ENCODE assay signal across 13 cellular contexts in genomic region chr3:133944181-133944580, GRCh38. TPM values are rescaled to one million over a fixed set of nuclear protein-coding genes. Genes with fewer than 3 reads are reported as not detected.
A peak's percentile ranks its signal among the peaks of the same experiment; 100 is the strongest.
DNase-seq lines count a peak whose midpoint lies in the region; ATAC-seq, FAIRE-seq and TF ChIP-seq lines count a peak whose summit lies in the region.
"Had no signal": no experiment of that assay in that cellular context is flagged by ENCODE, and none has a peak within 500 bp of the region (broad histone marks: within the 10 kb centered on the region; RNA-seq: fewer than 3 reads in every experiment).

No MANE protein-coding gene starts in this region.

- H3K9ac ChIP-seq in endothelial cell of umbilical vein (replicated peaks; ENCODE audit: extremely low read depth, insufficient read depth, low read length) = peak overlapping the region; percentile 72

- intact Hi-C loops in endothelial cell of umbilical vein (cut with micrococcal nuclease) (loop anchor here (1.0 to 10.0 kb wide), 6 partner anchors 85 to 539 kb away; partner anchors contain the start of genes CDV3 and SLCO2A1), mucosa of descending colon (cut with DNase I, micrococcal nuclease) (no loop called here)

- POLR2A ChIA-PET in endothelial cell of umbilical vein (lab: Charles Lee) = interaction anchor here (1.0 kb wide), 1 partner anchor 268 kb away, joined by 3 read pairs; no protein-coding TSS in a partner anchor
- POLR2A ChIA-PET in activated CD8-positive, alpha-beta T cell treated with anti-CD3 and anti-CD28 coated beads, Interleukin-2, amount 10 ng/mL, durations not matched to agents 7 days and 5 days (lab: Charles Lee) = no interaction called here

- no peak for TF ChIP-seq POLR2A in endothelial cell of umbilical vein (IDR thresholded peaks at IDR 0.05; ENCODE audit: low read depth, low read length)

- peaks cover 25% of the 10 kb centered on the region for H3K4me1 Mint-ChIP-seq in activated CD8-positive, alpha-beta T cell treated with anti-CD3 and anti-CD28 coated beads, Interleukin-2, amount 10 ng/mL, durations not matched to agents 7 days and 5 days (ENCODE audit: low read depth)
- H3K4me1 Mint-ChIP-seq: endodermal cell had no signal

- in situ Hi-C loops in ACHN (cut with HindIII; ENCODE audit: low pct_ligation_motif_present, low pct_unique_long_range_greater_than_20kb, low sequenced_read_pairs) = no loop called here

- H3K36me3 Mint-ChIP-seq in activated CD8-positive, alpha-beta T cell treated with anti-CD3 and anti-CD28 coated beads, Interleukin-2, amount 10 ng/mL, durations not matched to agents 7 days and 5 days (ENCODE audit: low read depth) = no peaks in the 10 kb centered on the region

- peak overlapping the region; percentile 88 for H3K27ac ChIP-seq in endothelial cell of umbilical vein (ENCODE audit: insufficient read depth, low read depth, low read length)

- FAIRE-seq in endothelial cell of umbilical vein (lab: Jason Lieb, UNC) = no peak

- BruUV-seq in endothelial cell of umbilical vein (replicated peaks; lab: Mats Ljungman, UMichigan) = no TSS peak

- H3K4me1 ChIP-seq in endothelial cell of umbilical vein (ENCODE audit: control insufficient read depth, extremely low read depth, insufficient read depth, low read length) = peaks cover 67% of the 10 kb centered on the region
- peaks cover 3% of the 10 kb centered on the region for H3K4me1 ChIP-seq in mucosa of descending colon (ENCODE audit: low read depth)

- H3K79me2 ChIP-seq in endothelial cell of umbilical vein (ENCODE audit: control insufficient read depth, insufficient read depth, low read length) = no peaks in the 10 kb centered on the region

- H2AFZ ChIP-seq in endothelial cell of umbilical vein (ENCODE audit: low read depth, low read length) = no peak overlapping the region

- TF ChIP-seq CTCF in endothelial cell of umbilical vein (IDR thresholded peaks at IDR 0.05; ENCODE audit: extremely low read depth in 1 of 2, insufficient read depth in 1 of 2, low read depth in 1 of 2, low read length in 2 of 2) (no peak), mucosa of descending colon (IDR thresholded peaks at IDR 0.05) (no peak)

- dilution Hi-C loops in endothelial cell of umbilical vein (cut with MboI; ENCODE audit: extremely low pct_ligation_motif_present, low sequenced_read_pairs) = loop anchor here (25.0 kb wide), 1 partner anchor 268 kb away; no protein-coding TSS in a partner anchor

- H3K4me2 ChIP-seq in endothelial cell of umbilical vein (ENCODE audit: insufficient read depth, low read length) = peak overlapping the region; percentile 25

- H3K36me3 ChIP-seq in endothelial cell of umbilical vein (ENCODE audit: control insufficient read depth in 2 of 2, extremely low read depth in 1 of 2, insufficient read depth in 2 of 2, low read length in 2 of 2) (no peaks in the 10 kb centered on the region), mucosa of descending colon (ENCODE audit: low read depth) (no peaks in the 10 kb centered on the region)
- H3K36me3 ChIP-seq: BE2C had no signal

- no peaks in the 10 kb centered on the region for H3K9me1 ChIP-seq in endothelial cell of umbilical vein (replicated peaks; ENCODE audit: control insufficient read depth, extremely low read depth, insufficient read depth, low read length)

- peak; percentile 62 for DNase-seq in ACHN
- DNase-seq in NCI-H226 = peak; percentile 43
- DNase-seq in endothelial cell of umbilical vein (ENCODE audit: low read depth, low spot score) = peak; percentile 53
- DNase-seq in mucosa of descending colon = no peak
- no peak for DNase-seq in activated CD4-positive, alpha-beta T cell treated with anti-CD3 and anti-CD28 coated beads, Interleukin-2, amount 50 U/mL, for 1 hour
- no peak for DNase-seq in activated CD8-positive, alpha-beta T cell treated with anti-CD3 and anti-CD28 coated beads, Interleukin-2, amount 10 ng/mL, durations not matched to agents 7 days and 5 days
- DNase-seq: NCI-H1694 treated with DMSO at 0.1 percent for 48 hours had no signal

- H3K27me3 ChIP-seq in endothelial cell of umbilical vein (ENCODE audit: control insufficient read depth in 2 of 2, insufficient read depth in 2 of 2, low read length in 2 of 2) = no peaks in the 10 kb centered on the region
- H3K27me3 ChIP-seq: BE2C had no signal

- H3K27me3 Mint-ChIP-seq in activated CD8-positive, alpha-beta T cell treated with anti-CD3 and anti-CD28 coated beads, Interleukin-2, amount 10 ng/mL, durations not matched to agents 7 days and 5 days (ENCODE audit: low read depth) = peaks cover 10% of the 10 kb centered on the region

- no peak overlapping the region for H3K4me3 ChIP-seq in endothelial cell of umbilical vein (replicated peaks in 1 of 3; ENCODE audit: insufficient read depth in 1 of 3, low read depth in 1 of 3, low read length in 3 of 3)
- H3K4me3 ChIP-seq in mucosa of descending colon = no peak overlapping the region

- no peak overlapping the region for H3K27ac Mint-ChIP-seq in activated CD8-positive, alpha-beta T cell treated with anti-CD3 and anti-CD28 coated beads, Interleukin-2, amount 10 ng/mL, durations not matched to agents 7 days and 5 days
- H3K27ac Mint-ChIP-seq: endodermal cell had no signal

- H3K9me3 ChIP-seq in endothelial cell of umbilical vein (replicated peaks; ENCODE audit: control insufficient read depth, insufficient read depth, low read length) (no peaks in the 10 kb centered on the region), mucosa of descending colon (no peaks in the 10 kb centered on the region)
- H3K9me3 ChIP-seq: BE2C had no signal

- peak; percentile 43 for ATAC-seq in mucosa of descending colon
- no peak for ATAC-seq in HG03175 (IDR thresholded peaks at IDR 0.05; ENCODE audit: unreplicated experiment)
- no peak for ATAC-seq in GM18511 (IDR thresholded peaks at IDR 0.05; ENCODE audit: unreplicated experiment)
- no peak for ATAC-seq in activated CD8-positive, alpha-beta T cell treated with anti-CD3 and anti-CD28 coated beads, Interleukin-2, amount 10 ng/mL, durations not matched to agents 7 days and 5 days
- ATAC-seq: activated CD4-positive, CD25-positive, alpha-beta regulatory T cell treated with anti-CD3 and anti-CD28 coated beads, Interleukin-2, amount 50 U/mL, for 24 hours; left lobe of liver had no signal

- CTCF ChIA-PET in endothelial cell of umbilical vein (lab: Charles Lee) = interaction anchor here (0.6 to 4.6 kb wide), 5 partner anchors 16 to 268 kb away, joined by 3 to 39 read pairs (median 3); no protein-coding TSS in a partner anchor
- CTCF ChIA-PET in activated CD8-positive, alpha-beta T cell treated with anti-CD3 and anti-CD28 coated beads, Interleukin-2, amount 10 ng/mL, durations not matched to agents 7 days and 5 days (lab: Charles Lee) = interaction anchor here (1.0 kb wide), 1 partner anchor 126 kb away, joined by 3 read pairs; no protein-coding TSS in a partner anchor

- no peaks in the 10 kb centered on the region for H3K9me3 Mint-ChIP-seq in activated CD8-positive, alpha-beta T cell treated with anti-CD3 and anti-CD28 coated beads, Interleukin-2, amount 10 ng/mL, durations not matched to agents 7 days and 5 days (ENCODE audit: insufficient read depth)
- H3K9me3 Mint-ChIP-seq: endodermal cell had no signal

- H4K20me1 ChIP-seq in endothelial cell of umbilical vein (replicated peaks; ENCODE audit: control insufficient read depth, extremely low read depth, insufficient read depth, low read length) = no peaks in the 10 kb centered on the region

- no peak overlapping the region for H3K4me3 Mint-ChIP-seq in activated CD8-positive, alpha-beta T cell treated with anti-CD3 and anti-CD28 coated beads, Interleukin-2, amount 10 ng/mL, durations not matched to agents 7 days and 5 days
- H3K4me3 Mint-ChIP-seq: endodermal cell had no signal

TF ChIP-seq in endothelial cell of umbilical vein, 7 proteins besides CTCF, POLR2A, EP300 and RAD21:
- TF ChIP-seq EZH2 (IDR thresholded peaks at IDR 0.05; ENCODE audit: borderline replicate concordance, low read depth, low read length, severe bottlenecking) = no peak
- no peak for TF ChIP-seq MAX (IDR thresholded peaks at IDR 0.05; ENCODE audit: insufficient read depth, insufficient read length)
- TF ChIP-seq GATA2 (IDR thresholded peaks at IDR 0.05; ENCODE audit: insufficient read depth, insufficient read length, low read depth, low read length) = no peak

RNA-seq across cellular contexts. Expression of gene RAB6B, which starts 48.5 kb away (rescaled TPM):
- 5.0 and 6.7 TPM in 2 replicates for total RNA-seq in endothelial cell of umbilical vein
- polyA plus RNA-seq in endothelial cell of umbilical vein = 1.7 and 2.1 TPM in 2 replicates
- 3.3 and 3.4 TPM in 2 replicates for polyA plus RNA-seq in endothelial cell of umbilical vein (2011; cell fraction: cytosol; rRNA removed)
- polyA plus RNA-seq in endothelial cell of umbilical vein (2011; cell fraction: nucleus; rRNA removed) = 4.0 and 4.3 TPM in 2 replicates
- 4.1 and 5.2 TPM in 2 replicates for polyA plus RNA-seq in endothelial cell of umbilical vein (2012)
- 4.7 and 10.8 TPM in 2 replicates for polyA minus RNA-seq in endothelial cell of umbilical vein
- polyA minus RNA-seq in endothelial cell of umbilical vein (2011; cell fraction: cytosol; rRNA and poly(A)+ RNA removed) = 1.5 TPM
- polyA minus RNA-seq in endothelial cell of umbilical vein (2011; cell fraction: nucleus; rRNA and poly(A)+ RNA removed) = 0.82 and 1.2 TPM in 2 replicates
- 10 to 100 TPM in 1 of 3 donors, 1 to 10 TPM in 2; 4.1 to 11.6 (median 4.8) TPM for total RNA-seq in mucosa of descending colon
- 1 to 10 TPM in 1 of 2 experiments, under 1 TPM in 1; 0.68 to 1.2 TPM for total RNA-seq in activated CD8-positive, alpha-beta T cell treated with anti-CD3 and anti-CD28 coated beads, Interleukin-2, amount 10 ng/mL, durations not matched to agents 7 days and 5 days

Comparison
In these comparisons a context has a peak if more than half of its experiments do, and no peak if none do; other contexts are left out.
1. DNase-seq: peak in ACHN (single experiment), NCI-H226 (single experiment) and endothelial cell of umbilical vein (single experiment); none in mucosa of descending colon (0 of 3), activated CD4-positive, alpha-beta T cell treated with anti-CD3 and anti-CD28 coated beads, Interleukin-2, amount 50 U/mL, for 1 hour (single experiment) and activated CD8-positive, alpha-beta T cell treated with anti-CD3 and anti-CD28 coated beads, Interleukin-2, amount 10 ng/mL, durations not matched to agents 7 days and 5 days (single experiment).